In the genomic region with DNA sequence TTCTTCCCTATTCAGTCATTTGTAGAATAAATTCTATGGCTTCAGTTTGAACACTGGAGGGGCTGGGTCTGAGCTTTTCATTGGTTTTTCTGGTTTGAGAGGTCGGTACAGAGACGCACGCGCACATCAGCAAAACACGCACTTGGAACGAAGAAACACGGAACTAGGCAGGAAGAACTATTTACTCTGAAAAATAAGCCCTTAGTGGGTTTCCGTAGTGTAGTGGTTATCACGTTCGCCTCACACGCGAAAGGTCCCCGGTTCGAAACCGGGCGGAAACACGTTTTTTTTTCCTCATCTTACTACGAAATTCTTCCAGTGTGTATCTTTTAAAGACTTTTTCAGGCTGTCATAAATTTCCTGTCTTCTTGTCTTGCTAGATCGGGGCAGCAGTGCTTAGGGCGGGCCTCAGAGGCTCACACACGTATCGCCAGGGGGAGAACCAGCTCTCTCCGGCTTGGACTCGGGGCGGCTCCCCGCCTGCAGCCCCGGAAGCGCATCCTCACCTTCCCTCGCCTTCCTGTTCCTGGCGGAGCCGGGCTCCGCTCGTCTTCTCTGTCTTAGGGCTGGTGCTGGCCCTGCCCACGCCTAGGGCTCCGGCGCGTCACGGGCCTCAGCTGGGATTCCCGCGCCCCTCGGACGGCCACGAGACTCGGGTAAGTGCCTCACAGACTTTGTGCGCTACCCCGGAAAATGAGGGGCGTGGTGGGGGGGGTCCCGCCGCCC, we compare ENCODE assay signal across 8 cellular contexts. TPM values are rescaled to one million over a fixed set of nuclear protein-coding genes. Genes with fewer than 3 reads are reported as not detected.
DNase-seq lines count a peak whose midpoint lies in the region; ATAC-seq, FAIRE-seq and TF ChIP-seq lines count a peak whose summit lies in the region.

A gene (plus strand): TSS at position 521 of the 726 bp plus-strand sequence. CDS start 6,841 bp downstream, outside the sequence.

- H3K4me3 ChIP-seq in Karpas-422 (ENCODE audit: low read length): peak within 1 kb of the TSS; percentile 91
- peak within 1 kb of the TSS; percentile 62 to 91 (median 81) for H3K4me3 ChIP-seq in esophagus squamous epithelium

- H3K4me1 Mint-ChIP-seq in naive B cell: peaks cover 48 to 62% (median 54%) of the 10 kb centered on the region in 3 donors

- H3K27me3 ChIP-seq in Karpas-422 (ENCODE audit: low read length) (no peaks in the 10 kb centered on the region), esophagus squamous epithelium (no peaks in the 10 kb centered on the region)

- no peak for FAIRE-seq in RCC 7860 (lab: Jason Lieb, UNC)

- peak in 1 of 6 experiments; percentile 8 for TF ChIP-seq CTCF in esophagus squamous epithelium (IDR thresholded peaks at IDR 0.05)

- TF ChIP-seq POLR2A in esophagus squamous epithelium (IDR thresholded peaks at IDR 0.05): peak in 2 of 4 donors; percentile 46 to 77

- no peaks in the 10 kb centered on the region for H3K9me3 ChIP-seq in Karpas-422 (ENCODE audit: low read length)
- no peaks in the 10 kb centered on the region for H3K9me3 ChIP-seq in esophagus squamous epithelium

- H3K4me1 ChIP-seq in Karpas-422 (ENCODE audit: low read length) (peaks cover 47% of the 10 kb centered on the region), esophagus squamous epithelium (peaks cover 19 to 68% (median 23%) of the 10 kb centered on the region in 3 donors)

- peaks cover 0 to 5% (median 0%) of the 10 kb centered on the region in 7 donors for H3K9me3 Mint-ChIP-seq in naive B cell

- WGBS in esophagus squamous epithelium, 2 donors: 0 to 1% methylated on average over 17 to 32 of the region's 49 CpGs

- H3K4me3 Mint-ChIP-seq in naive B cell: peak within 1 kb of the TSS; percentile 92 to 99 (median 96)

- H3K9me2 ChIP-seq in Karpas-422 (replicated peaks; ENCODE audit: insufficient read depth, low read length): no peaks in the 10 kb centered on the region

- peaks cover 9% of the 10 kb centered on the region; the same call in 1 of the 2 replicates for H3K36me3 ChIP-seq in Karpas-422 (ENCODE audit: insufficient read depth, low read length)
- peaks cover 0 to 7% (median 0%) of the 10 kb centered on the region in 3 donors for H3K36me3 ChIP-seq in esophagus squamous epithelium

- peak; percentile 49 for ATAC-seq in GM21786 (IDR thresholded peaks at IDR 0.05; ENCODE audit: unreplicated experiment)
- ATAC-seq in naive B cell (ENCODE audit: low read depth in 2 of 2): peak; percentile 60 to 66

- peak within 1 kb of the TSS; percentile 92 for H3K4me2 ChIP-seq in Karpas-422 (ENCODE audit: low read depth, low read length, poor library complexity, severe bottlenecking)

- peak within 1 kb of the TSS; percentile 94 for H3K9ac ChIP-seq in Karpas-422 (ENCODE audit: low read length)

- intact Hi-C loops in esophagus squamous epithelium (cut with DNase I): no loop called here

- H3K27ac ChIP-seq in Karpas-422 (ENCODE audit: low read length) (peak within 1 kb of the TSS; percentile 91), esophagus squamous epithelium (peak within 1 kb of the TSS; percentile 90 to 96 (median 96))

- peaks cover 3 to 19% of the 10 kb centered on the region in 2 donors for H3K36me3 Mint-ChIP-seq in naive B cell

- H2AFZ ChIP-seq in Karpas-422 (ENCODE audit: low read length): peak within 1 kb of the TSS; percentile 57

- no peaks in the 10 kb centered on the region for H4K20me1 ChIP-seq in Karpas-422 (ENCODE audit: insufficient read depth, low read depth, low read length)

- H3K79me2 ChIP-seq in Karpas-422 (ENCODE audit: low read length): peaks cover 44% of the 10 kb centered on the region

- DNase-seq in DMS53 treated with DMSO at 0.1 percent for 48 hours (lab: John Stamatoyannopoulos, UW; ENCODE audit: unreplicated experiment) (peak; percentile 91), Karpas-422 (peak; percentile 95), RCC 7860 (ENCODE audit: low spot score) (peak; percentile 76), esophagus squamous epithelium (lab: John Stamatoyannopoulos, UW) (no peak), naive B cell (peak; percentile 93)
- peak; percentile 88 to 89 for DNase-seq in activated T-cell treated with anti-CD3 and anti-CD28 coated beads, Interleukin-2, amount 50 U/mL, for 48 hours
- DNase-seq in stimulated activated naive CD4-positive, alpha-beta T cell (lab: John Stamatoyannopoulos, UW): peak; percentile 78 to 97 (median 89)

- H3K27me3 Mint-ChIP-seq in naive B cell: peaks cover 0 to 8% (median 5%) of the 10 kb centered on the region in 3 donors

- H3K27ac Mint-ChIP-seq in naive B cell: peak within 1 kb of the TSS; percentile 97 to 100 (median 98)

RNA-seq across cellular contexts. Expression of the gene that starts here (rescaled TPM):
- total RNA-seq in Karpas-422 (2014; rRNA removed; shearing (Covaris generic); ENCODE audit: low replicate concordance): 57.3 and 103 TPM in 2 replicates
- 10 to 100 TPM; 18.1 to 53.2 (median 36.7) TPM for total RNA-seq in esophagus squamous epithelium
- polyA plus RNA-seq in naive B cell (ENCODE audit: low read depth in 6 of 6): 100 to 1,000 TPM; 127 to 198 (median 172) TPM
